ENCODE assay signal across 17 cellular contexts in genomic region chr17:3657588-3657869, GRCh38. TPM values are rescaled to one million over a fixed set of nuclear protein-coding genes. Genes with fewer than 3 reads are reported as not detected.
DNase-seq lines count a peak whose midpoint lies in the region; ATAC-seq and TF ChIP-seq lines count a peak whose summit lies in the region.
"Had no signal": no experiment of that assay in that cellular context is flagged by ENCODE, and none has a peak within 500 bp of the region (broad histone marks: within the 10 kb centered on the region; RNA-seq: fewer than 3 reads in every experiment).

No MANE protein-coding gene starts in this region.

- H3K27me3 Mint-ChIP-seq in dendritic cell treated with granulocyte-macrophage colony-stimulating factor and Interleukin-4, amounts not matched to agents 40 ng/mL and 50 ng/mL, for 4 days: no peaks in the 10 kb centered on the region
- H3K27me3 Mint-ChIP-seq in CD8-positive, alpha-beta T cell (ENCODE audit: low read depth): no peaks in the 10 kb centered on the region
- no peaks in the 10 kb centered on the region for H3K27me3 Mint-ChIP-seq in natural killer cell (ENCODE audit: low read depth in 2 of 2)
- H3K27me3 Mint-ChIP-seq: CD4-positive, CD25-positive, alpha-beta regulatory T cell had no signal

- H3K56ac ChIP-seq in IMR-90 (ENCODE audit: extremely low read depth, insufficient read depth, low read length): no peak overlapping the region

- H2BK5ac ChIP-seq in IMR-90 (ENCODE audit: low read depth, low read length, poor library complexity, severe bottlenecking): no peak overlapping the region

- intact Hi-C loops in IMR-90 (cut with micrococcal nuclease) (no loop called here), vagina (cut with DNase I) (no loop called here), natural killer cell (cut with micrococcal nuclease) (no loop called here), heart left ventricle (cut with DNase I) (loop anchor here in 1 of 10 donors (10.0 kb wide), 1 partner anchor 613 kb away; no protein-coding TSS in a partner anchor)
- intact Hi-C loops in dendritic cell treated with granulocyte-macrophage colony-stimulating factor and Interleukin-4, amounts not matched to agents 40 ng/mL and 50 ng/mL, for 4 days (cut with micrococcal nuclease): no loop called here
- intact Hi-C loops in CD8-positive, alpha-beta T cell (cut with DNase I, micrococcal nuclease): no loop called here

- H3K4me1 ChIP-seq in IMR-90 (ENCODE audit: control insufficient read depth, insufficient read depth, low read length): peaks cover 8% of the 10 kb centered on the region
- peaks cover 11% of the 10 kb centered on the region for H3K4me1 ChIP-seq in osteoblast (ENCODE audit: insufficient read depth, low read length)
- peaks cover 48% of the 10 kb centered on the region for H3K4me1 ChIP-seq in vagina
- H3K4me1 ChIP-seq in CD8-positive, alpha-beta T cell (ENCODE audit: insufficient read depth, low read length): no peaks in the 10 kb centered on the region
- H3K4me1 ChIP-seq in heart left ventricle: peaks cover 5 to 42% (median 20%) of the 10 kb centered on the region in 12 donors
- H3K4me1 ChIP-seq: BE2C had no signal

- peaks cover 100% of the 10 kb centered on the region for H3K36me3 Mint-ChIP-seq in dendritic cell treated with granulocyte-macrophage colony-stimulating factor and Interleukin-4, amounts not matched to agents 40 ng/mL and 50 ng/mL, for 4 days (ENCODE audit: low read depth)
- no peaks in the 10 kb centered on the region for H3K36me3 Mint-ChIP-seq in CD8-positive, alpha-beta T cell
- H3K36me3 Mint-ChIP-seq in natural killer cell: no peaks in the 10 kb centered on the region
- H3K36me3 Mint-ChIP-seq: CD4-positive, CD25-positive, alpha-beta regulatory T cell had no signal

- TF ChIP-seq RAD21 in IMR-90 (IDR thresholded peaks at IDR 0.05; ENCODE audit: low read length): no peak

- DNase-seq in IMR-90 (no peak), osteoblast (ENCODE audit: insufficient read length, low spot score, missing footprints) (peak; percentile 84), vagina (ENCODE audit: extremely low spot score in 2 of 2) (no peak), natural killer cell (no peak), heart left ventricle (no peak)
- no peak for DNase-seq in CD8-positive, alpha-beta T cell
- DNase-seq: ACHN; BE2C; CD4-positive, CD25-positive, alpha-beta regulatory T cell; DMS153; DMS79; GF-D8; GM23248; HCEC 1CT; KG1 had no signal

- no peak overlapping the region for H4K5ac ChIP-seq in IMR-90 (ENCODE audit: low read depth, low read length)

- no peak overlapping the region for H2BK15ac ChIP-seq in IMR-90 (ENCODE audit: low read depth, low read length)

- WGBS in IMR-90 (ENCODE audit: extremely low coverage in 2 of 2, insufficient read length in 1 of 2), 2 experiments: no CpG with 5 or more reads among the region's 7 CpGs
- WGBS in heart left ventricle, 4 donors: 83 to 92% (median 85%) methylated on average over 7 of the region's 7 CpGs

- POLR2A ChIA-PET in IMR-90 (lab: Charles Lee; ENCODE audit: unreplicated experiment): no interaction called here
- POLR2A ChIA-PET in CD8-positive, alpha-beta T cell (lab: Charles Lee): no interaction called here

- no peak overlapping the region for H2BK20ac ChIP-seq in IMR-90 (ENCODE audit: low read depth, low read length)

- peaks cover 21% of the 10 kb centered on the region for H3K9me1 ChIP-seq in IMR-90 (ENCODE audit: insufficient read depth, low read length)

- H3K9me3 Mint-ChIP-seq in dendritic cell treated with granulocyte-macrophage colony-stimulating factor and Interleukin-4, amounts not matched to agents 40 ng/mL and 50 ng/mL, for 4 days: no peaks in the 10 kb centered on the region
- H3K9me3 Mint-ChIP-seq in CD8-positive, alpha-beta T cell: no peaks in the 10 kb centered on the region
- no peaks in the 10 kb centered on the region for H3K9me3 Mint-ChIP-seq in natural killer cell

- no peak overlapping the region for H3K18ac ChIP-seq in IMR-90 (ENCODE audit: low read depth, low read length)

- peaks cover 22% of the 10 kb centered on the region for H4K20me1 ChIP-seq in IMR-90 (ENCODE audit: insufficient read depth, low read length)
- H4K20me1 ChIP-seq in osteoblast (ENCODE audit: insufficient read depth, low read length): peaks cover 4% of the 10 kb centered on the region

- in situ Hi-C loops in IMR-90 (cut with MboI; ENCODE audit: low sequenced_read_pairs): no loop called here

- no TSS peak for BruUV-seq in IMR-90 (replicated peaks; lab: Mats Ljungman, UMichigan)

- no peak overlapping the region for H3K4ac ChIP-seq in IMR-90 (ENCODE audit: low read depth, low read length)

- H3K27me3 ChIP-seq in IMR-90 (ENCODE audit: control insufficient read depth, insufficient read depth, low read length) (no peaks in the 10 kb centered on the region), osteoblast (ENCODE audit: insufficient read depth, low read length) (no peaks in the 10 kb centered on the region), vagina (no peaks in the 10 kb centered on the region), heart left ventricle (no peaks in the 10 kb centered on the region)
- H3K27me3 ChIP-seq in CD8-positive, alpha-beta T cell (ENCODE audit: insufficient read depth, low read length): no peaks in the 10 kb centered on the region
- H3K27me3 ChIP-seq: BE2C had no signal

- TF ChIP-seq CTCF in IMR-90 (conservative IDR thresholded peaks at IDR 0.05; ENCODE audit: low read depth, low read length) (no peak), osteoblast (IDR thresholded peaks at IDR 0.05; ENCODE audit: extremely low read depth, low read depth, low read length) (no peak), vagina (IDR thresholded peaks at IDR 0.05) (no peak), natural killer cell (IDR thresholded peaks at IDR 0.05) (no peak), heart left ventricle (IDR thresholded peaks at IDR 0.05) (no peak)
- no peak for TF ChIP-seq CTCF in CD8-positive, alpha-beta T cell (IDR thresholded peaks at IDR 0.05)

- no peak overlapping the region for H3K4me2 ChIP-seq in IMR-90 (ENCODE audit: low read depth, low read length)
- H3K4me2 ChIP-seq in osteoblast (ENCODE audit: insufficient read depth, low read length): no peak overlapping the region

- H3K79me1 ChIP-seq in IMR-90 (ENCODE audit: low read depth in 1 of 2, low read length in 2 of 2): peaks cover 0 to 14% of the 10 kb centered on the region in 2 experiments; a peak in 2 of 4 replicates

- no peak overlapping the region for H2AK5ac ChIP-seq in IMR-90 (ENCODE audit: low read depth, low read length)

- no peaks in the 10 kb centered on the region for H3K9me3 ChIP-seq in IMR-90 (ENCODE audit: control insufficient read depth, insufficient read depth, low read length)
- H3K9me3 ChIP-seq in osteoblast (ENCODE audit: low read depth, low read length): no peaks in the 10 kb centered on the region
- H3K9me3 ChIP-seq in vagina: no peaks in the 10 kb centered on the region
- H3K9me3 ChIP-seq in CD8-positive, alpha-beta T cell (ENCODE audit: low read length): no peaks in the 10 kb centered on the region
- no peaks in the 10 kb centered on the region for H3K9me3 ChIP-seq in heart left ventricle
- H3K9me3 ChIP-seq: BE2C had no signal

- peak overlapping the region; percentile 42 for H2AK9ac ChIP-seq in IMR-90 (replicated peaks; ENCODE audit: low read depth, low read length, poor library complexity)

- no peak overlapping the region for H4K8ac ChIP-seq in IMR-90 (ENCODE audit: low read depth in 2 of 2, low read length in 2 of 2)

- TF ChIP-seq POLR2A in IMR-90 (IDR thresholded peaks at IDR 0.05; ENCODE audit: low read depth, low read length) (no peak), vagina (IDR thresholded peaks at IDR 0.05) (no peak), heart left ventricle (IDR thresholded peaks at IDR 0.05) (no peak)

- no peak overlapping the region for H3K9ac ChIP-seq in IMR-90 (ENCODE audit: low read depth, low read length)
- H3K9ac ChIP-seq: GM23248 had no signal

- H3K27ac ChIP-seq in IMR-90 (ENCODE audit: insufficient read depth, low read length) (no peak overlapping the region), osteoblast (ENCODE audit: low read depth, low read length) (no peak overlapping the region), vagina (peak overlapping the region; percentile 90), heart left ventricle (no peak overlapping the region)
- no peak overlapping the region for H3K27ac ChIP-seq in CD8-positive, alpha-beta T cell (ENCODE audit: low read depth, low read length)
- H3K27ac ChIP-seq: GM23248 had no signal

- CTCF ChIA-PET in IMR-90 (lab: Yijun Ruan, JAX): no interaction called here
- CTCF ChIA-PET in CD8-positive, alpha-beta T cell (lab: Charles Lee): no interaction called here

- no peak overlapping the region for H3K14ac ChIP-seq in IMR-90 (replicated peaks; ENCODE audit: low read depth, low read length)

- no peak overlapping the region for H3K4me3 ChIP-seq in IMR-90 (ENCODE audit: insufficient read depth, low read depth, low read length)
- H3K4me3 ChIP-seq in osteoblast (ENCODE audit: insufficient read depth, low read length): no peak overlapping the region
- no peak overlapping the region for H3K4me3 ChIP-seq in vagina
- H3K4me3 ChIP-seq in CD8-positive, alpha-beta T cell (ENCODE audit: low read depth, low read length): no peak overlapping the region
- H3K4me3 ChIP-seq in heart left ventricle: no peak overlapping the region
- H3K4me3 ChIP-seq: GM23248 had no signal

- H3K23ac ChIP-seq in IMR-90 (ENCODE audit: low read depth, low read length): no peak overlapping the region

- dilution Hi-C loops in IMR-90 (cut with HindIII; ENCODE audit: low sequenced_read_pairs, unreplicated experiment): no loop called here

- peaks cover 41% of the 10 kb centered on the region for H3K4me1 Mint-ChIP-seq in dendritic cell treated with granulocyte-macrophage colony-stimulating factor and Interleukin-4, amounts not matched to agents 40 ng/mL and 50 ng/mL, for 4 days (ENCODE audit: low read depth)
- no peaks in the 10 kb centered on the region for H3K4me1 Mint-ChIP-seq in CD8-positive, alpha-beta T cell (ENCODE audit: low read depth)
- no peaks in the 10 kb centered on the region for H3K4me1 Mint-ChIP-seq in natural killer cell
- H3K4me1 Mint-ChIP-seq: CD4-positive, CD25-positive, alpha-beta regulatory T cell had no signal

- no peak overlapping the region for H3K4me3 Mint-ChIP-seq in dendritic cell treated with granulocyte-macrophage colony-stimulating factor and Interleukin-4, amounts not matched to agents 40 ng/mL and 50 ng/mL, for 4 days
- no peak overlapping the region for H3K4me3 Mint-ChIP-seq in CD8-positive, alpha-beta T cell
- no peak overlapping the region for H3K4me3 Mint-ChIP-seq in natural killer cell
- H3K4me3 Mint-ChIP-seq: CD4-positive, CD25-positive, alpha-beta regulatory T cell had no signal

- no peak overlapping the region for H4K91ac ChIP-seq in IMR-90 (ENCODE audit: insufficient read depth, low read depth, low read length)

- H3K36me3 ChIP-seq in IMR-90 (ENCODE audit: control insufficient read depth, insufficient read depth, low read length) (peaks cover 16% of the 10 kb centered on the region; the same call in 1 of the 2 replicates), osteoblast (ENCODE audit: insufficient read depth, low read length) (peaks cover 10% of the 10 kb centered on the region), vagina (peaks cover 0 to 3% of the 10 kb centered on the region in 2 donors), heart left ventricle (peaks cover 0 to 27% (median 13%) of the 10 kb centered on the region in 9 donors)
- H3K36me3 ChIP-seq in CD8-positive, alpha-beta T cell (ENCODE audit: insufficient read depth, low read length): no peaks in the 10 kb centered on the region
- H3K36me3 ChIP-seq: BE2C had no signal

- no peak for ATAC-seq in IMR-90 (ENCODE audit: low read depth)
- no peak for ATAC-seq in CD8-positive, alpha-beta T cell
- no peak for ATAC-seq in natural killer cell
- no peak for ATAC-seq in heart left ventricle

- H3K27ac Mint-ChIP-seq in dendritic cell treated with granulocyte-macrophage colony-stimulating factor and Interleukin-4, amounts not matched to agents 40 ng/mL and 50 ng/mL, for 4 days: peak overlapping the region; percentile 77
- no peak overlapping the region for H3K27ac Mint-ChIP-seq in CD8-positive, alpha-beta T cell
- no peak overlapping the region for H3K27ac Mint-ChIP-seq in natural killer cell
- H3K27ac Mint-ChIP-seq: CD4-positive, CD25-positive, alpha-beta regulatory T cell had no signal

- H3K79me2 ChIP-seq in osteoblast (ENCODE audit: insufficient read depth, low read length): no peaks in the 10 kb centered on the region

- H2BK120ac ChIP-seq in IMR-90 (ENCODE audit: low read depth, low read length): no peak overlapping the region

- peak overlapping the region; percentile 1 for H2AFZ ChIP-seq in IMR-90 (replicated peaks; ENCODE audit: low read length, poor library complexity)
- no peak overlapping the region for H2AFZ ChIP-seq in osteoblast (ENCODE audit: low read length)
- H2AFZ ChIP-seq: GM23248 had no signal

RNA-seq across cellular contexts. Expression of gene TAX1BP3, which starts 10.8 kb away (rescaled TPM):
- total RNA-seq in IMR-90 (2012; rRNA removed): 146 and 170 TPM in 2 replicates
- 176 and 196 TPM in 2 replicates for polyA plus RNA-seq in IMR-90 (2012; rRNA removed)
- 234 and 272 TPM in 2 replicates for polyA plus RNA-seq in IMR-90 (2012; cell fraction: cytosol; rRNA removed)
- polyA plus RNA-seq in IMR-90 (2012; cell fraction: nucleus; rRNA removed; ENCODE audit: low replicate concordance): 101 and 135 TPM in 2 replicates
- total RNA-seq in osteoblast: 149 and 164 TPM in 2 replicates
- 78.1 TPM for total RNA-seq in vagina
- 1 to 10 TPM; 5.5 to 5.8 TPM for total RNA-seq in CD8-positive, alpha-beta T cell
- 10 to 100 TPM; 15.1 to 17.0 (median 16.3) TPM for total RNA-seq in natural killer cell
- 100 to 1,000 TPM; 122 to 291 (median 177) TPM for total RNA-seq in heart left ventricle
- 100 to 1,000 TPM; 131 to 203 TPM for polyA plus RNA-seq in heart left ventricle

RNA-seq across cellular contexts. Expression of gene EMC6, which starts 11.1 kb away (rescaled TPM):
- total RNA-seq in IMR-90 (2012; rRNA removed) (10.8 and 10.9 TPM in 2 replicates), osteoblast (12.7 and 13.8 TPM in 2 replicates), vagina (18.9 TPM), natural killer cell (10 to 100 TPM; 29.3 to 34.7 (median 32.1) TPM), heart left ventricle (10 to 100 TPM; 24.2 to 78.2 (median 51.9) TPM)
- polyA plus RNA-seq in IMR-90 (2012; rRNA removed) (80.5 and 84.4 TPM in 2 replicates), heart left ventricle (100 to 1,000 TPM; 141 to 190 TPM)
- 22.8 and 105 TPM in 2 replicates for polyA plus RNA-seq in IMR-90 (2012; cell fraction: cytosol; rRNA removed)
- polyA plus RNA-seq in IMR-90 (2012; cell fraction: nucleus; rRNA removed; ENCODE audit: low replicate concordance): 23.6 and 35.6 TPM in 2 replicates
- 10 to 100 TPM; 39.4 to 41.6 TPM for total RNA-seq in CD8-positive, alpha-beta T cell

RNA-seq across cellular contexts. Expression of gene CTNS, which starts 21.0 kb away (rescaled TPM):
- 4.7 and 6.9 TPM in 2 replicates for total RNA-seq in IMR-90 (2012; rRNA removed)
- polyA plus RNA-seq in IMR-90 (2012; rRNA removed): 4.7 and 5.3 TPM in 2 replicates
- 3.1 and 5.1 TPM in 2 replicates for polyA plus RNA-seq in IMR-90 (2012; cell fraction: cytosol; rRNA removed)
- 8.7 and 9.4 TPM in 2 replicates for polyA plus RNA-seq in IMR-90 (2012; cell fraction: nucleus; rRNA removed; ENCODE audit: low replicate concordance)
- 34.7 and 46.0 TPM in 2 replicates for total RNA-seq in osteoblast
- total RNA-seq in vagina: 35.6 TPM
- 1 to 10 TPM; 3.1 to 4.2 TPM for total RNA-seq in CD8-positive, alpha-beta T cell
- 10 to 100 TPM in 1 of 3 donors, 1 to 10 TPM in 2; 7.6 to 24.2 (median 9.6) TPM for total RNA-seq in natural killer cell
- 10 to 100 TPM in 3 of 9 donors, 1 to 10 TPM in 6; 6.2 to 19.0 (median 8.7) TPM for total RNA-seq in heart left ventricle
- 10 to 100 TPM in 1 of 2 donors, 1 to 10 TPM in 1; 6.8 to 10.9 TPM for polyA plus RNA-seq in heart left ventricle

RNA-seq across cellular contexts. Expression of gene SHPK, which starts 21.5 kb away (rescaled TPM):
- total RNA-seq in IMR-90 (2012; rRNA removed): 12.8 and 14.3 TPM in 2 replicates
- polyA plus RNA-seq in IMR-90 (2012; rRNA removed): 10.7 and 11.1 TPM in 2 replicates
- 7.5 and 9.2 TPM in 2 replicates for polyA plus RNA-seq in IMR-90 (2012; cell fraction: cytosol; rRNA removed)
- 20.4 and 20.5 TPM in 2 replicates for polyA plus RNA-seq in IMR-90 (2012; cell fraction: nucleus; rRNA removed; ENCODE audit: low replicate concordance)
- total RNA-seq in osteoblast: 8.3 and 13.8 TPM in 2 replicates
- total RNA-seq in vagina: 14.0 TPM
- total RNA-seq in CD8-positive, alpha-beta T cell: 1 to 10 TPM; 2.4 to 3.0 TPM
- 1 to 10 TPM; 5.8 to 9.3 (median 8.9) TPM for total RNA-seq in natural killer cell
- total RNA-seq in heart left ventricle: 1 to 10 TPM; 2.5 to 7.3 (median 3.6) TPM
- polyA plus RNA-seq in heart left ventricle: 1 to 10 TPM; 2.9 to 3.7 TPM

RNA-seq across cellular contexts. Expression of gene P2RX5, which starts 38.4 kb away (rescaled TPM):
- 1.7 and 1.8 TPM in 2 replicates for total RNA-seq in IMR-90 (2012; rRNA removed)
- 3.5 and 3.7 TPM in 2 replicates for polyA plus RNA-seq in IMR-90 (2012; rRNA removed)
- 2.1 and 4.3 TPM in 2 replicates for polyA plus RNA-seq in IMR-90 (2012; cell fraction: cytosol; rRNA removed)
- 4.0 and 4.2 TPM in 2 replicates for polyA plus RNA-seq in IMR-90 (2012; cell fraction: nucleus; rRNA removed; ENCODE audit: low replicate concordance)
- 0.36 TPM in 1 of 2 replicates, not detected in the other for total RNA-seq in osteoblast
- 1.7 TPM for total RNA-seq in vagina
- total RNA-seq in CD8-positive, alpha-beta T cell: 10 to 100 TPM; 15.3 to 18.7 TPM
- total RNA-seq in natural killer cell: 10 to 100 TPM in 1 of 3 donors, 1 to 10 TPM in 2; 7.8 to 15.4 (median 9.2) TPM
- 10 to 100 TPM in 6 of 9 donors, 1 to 10 TPM in 3; 5.4 to 66.4 (median 14.3) TPM for total RNA-seq in heart left ventricle
- 100 to 1,000 TPM in 1 of 2 donors, 10 to 100 TPM in 1; 13.1 to 108 TPM for polyA plus RNA-seq in heart left ventricle
- total RNA-seq: H4 had no signal
